In the genomic region with DNA sequence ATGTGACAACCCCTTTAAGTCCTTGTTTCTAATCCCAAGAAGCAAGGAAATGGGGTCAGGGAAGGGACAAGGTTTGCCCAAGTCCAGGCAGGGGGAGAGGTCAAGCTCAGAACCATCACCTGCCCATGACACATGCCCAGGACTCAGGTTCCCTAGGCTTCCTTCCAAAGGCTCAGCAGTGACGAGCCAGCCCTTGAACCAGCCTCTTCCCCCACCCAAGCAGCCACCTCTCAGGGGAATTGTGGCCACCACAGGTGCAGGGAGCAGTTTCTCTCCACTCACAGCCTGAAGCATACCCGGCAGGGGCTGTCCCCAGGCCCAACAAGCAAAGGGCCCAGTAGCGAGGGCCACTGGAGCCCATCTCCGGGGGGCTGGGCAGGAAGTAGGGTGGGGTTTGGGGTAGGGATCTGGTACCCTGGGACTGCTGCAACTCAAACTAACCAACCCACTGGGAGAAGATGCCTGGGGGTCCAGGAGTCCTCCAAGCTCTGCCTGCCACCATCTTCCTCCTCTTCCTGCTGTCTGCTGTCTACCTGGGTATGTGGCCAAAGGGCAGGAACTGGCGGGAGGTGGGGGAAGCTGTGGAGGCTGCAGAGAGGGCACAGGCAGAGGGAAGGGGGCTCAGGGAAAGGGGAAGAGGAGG, we compare ENCODE assay signal across 10 cellular contexts. TPM values are rescaled to one million over a fixed set of nuclear protein-coding genes. Genes with fewer than 3 reads are reported as not detected.
DNase-seq lines count a peak whose midpoint lies in the region; ATAC-seq, FAIRE-seq and TF ChIP-seq lines count a peak whose summit lies in the region.
"Had no signal": no experiment of that assay in that cellular context is flagged by ENCODE, and none has a peak within 500 bp of the region (broad histone marks: within the 10 kb centered on the region; RNA-seq: fewer than 3 reads in every experiment).

A gene (plus strand): TSS at position 433 of the 643 bp plus-strand sequence. CDS start 26 bp downstream, at position 459.

- peaks cover 17% of the 10 kb centered on the region for H4K20me1 ChIP-seq in neural progenitor cell (ENCODE audit: low read depth)

- H3K36me3 ChIP-seq in mucosa of rectum (ENCODE audit: control insufficient read depth in 2 of 2, insufficient read depth in 2 of 2, low read length in 2 of 2): peaks cover 1% of the 10 kb centered on the region in 2 donors
- no peaks in the 10 kb centered on the region for H3K36me3 ChIP-seq in neural progenitor cell
- peaks cover 5% of the 10 kb centered on the region for H3K36me3 ChIP-seq in BE2C

- H3K4me3 ChIP-seq in mucosa of rectum (ENCODE audit: low read length in 2 of 2): peak within 1 kb of the TSS in 1 of 2 donors; percentile 64
- no peak within 1 kb of the TSS for H3K4me3 ChIP-seq in neural progenitor cell
- no peak within 1 kb of the TSS for H3K4me3 ChIP-seq in BE2C (ENCODE audit: low read depth, low read length)

- no peak within 1 kb of the TSS for H3K27ac Mint-ChIP-seq in neural progenitor cell

- H3F3A ChIP-seq in neural progenitor cell (ENCODE audit: low read depth): peaks cover 18% of the 10 kb centered on the region

- no peak within 1 kb of the TSS for H2AFZ ChIP-seq in neural progenitor cell (replicated peaks)

- no peaks in the 10 kb centered on the region for H3K9me3 Mint-ChIP-seq in neural progenitor cell

- no peaks in the 10 kb centered on the region for H3K36me3 Mint-ChIP-seq in neural progenitor cell

- peaks cover 18% of the 10 kb centered on the region for H3K27me3 Mint-ChIP-seq in neural progenitor cell (ENCODE audit: insufficient read depth, low read depth)

- no peak within 1 kb of the TSS for H3K4me3 Mint-ChIP-seq in neural progenitor cell

- H3K79me2 ChIP-seq in neural progenitor cell (ENCODE audit: low read depth): no peaks in the 10 kb centered on the region

- peaks cover 3 to 21% of the 10 kb centered on the region in 2 donors for H3K4me1 ChIP-seq in mucosa of rectum (ENCODE audit: control insufficient read depth in 2 of 2, insufficient read depth in 2 of 2, low read length in 2 of 2)
- no peaks in the 10 kb centered on the region for H3K4me1 ChIP-seq in neural progenitor cell
- no peaks in the 10 kb centered on the region for H3K4me1 ChIP-seq in BE2C

- peak; percentile 60 for DNase-seq in GM18507 (ENCODE audit: extremely low spot score, insufficient read length, low read depth)
- DNase-seq in stimulated activated CD4-positive, alpha-beta T cell treated with anti-CD3 and anti-CD28 coated beads, Interleukin-1b, Interleukin-23, amount 100 ng/mL, for 48 hours: no peak
- no peak for DNase-seq in stimulated activated CD4-positive, alpha-beta T cell treated with anti-CD3 and anti-CD28 coated beads, Interleukin-4, amount 100 ng/mL, for 4 hours
- DNase-seq in neural progenitor cell (ENCODE audit: low spot score): no peak
- no peak for DNase-seq in BE2C

- H3K27me3 ChIP-seq in mucosa of rectum (ENCODE audit: control insufficient read depth in 2 of 2, insufficient read depth in 2 of 2, low read length in 2 of 2) (no peaks in the 10 kb centered on the region), neural progenitor cell (peaks cover 35% of the 10 kb centered on the region), BE2C (peaks cover 4% of the 10 kb centered on the region; the same call in 1 of the 2 replicates)

- H3K9ac ChIP-seq in mucosa of rectum (ENCODE audit: low read depth in 1 of 2, low read length in 2 of 2) (peak within 1 kb of the TSS in 1 of 2 donors; percentile 56), neural progenitor cell (no peak within 1 kb of the TSS)

- no peak within 1 kb of the TSS for H3K4me2 ChIP-seq in neural progenitor cell

- H3K9me3 ChIP-seq in mucosa of rectum (ENCODE audit: control insufficient read depth in 2 of 2, low read length in 2 of 2) (no peaks in the 10 kb centered on the region), neural progenitor cell (ENCODE audit: low read depth) (no peaks in the 10 kb centered on the region), BE2C (no peaks in the 10 kb centered on the region)

- H3K4me1 Mint-ChIP-seq in neural progenitor cell: no peaks in the 10 kb centered on the region

- ATAC-seq in GM21381 (IDR thresholded peaks at IDR 0.05; ENCODE audit: unreplicated experiment): peak; percentile 61
- ATAC-seq in HG03575 (IDR thresholded peaks at IDR 0.05; ENCODE audit: extremely low read depth, insufficient number of reproducible peaks, low FRiP score, unreplicated experiment): peak; percentile 31

- peak; percentile 99 for FAIRE-seq in GM18507 (lab: Jason Lieb, UNC)
- FAIRE-seq: colon had no signal

- TF ChIP-seq CTCF in neural progenitor cell (IDR thresholded peaks at IDR 0.05): no peak
- no peak for TF ChIP-seq CTCF in BE2C (IDR thresholded peaks at IDR 0.05; ENCODE audit: low read depth, low read length)

- H3K27ac ChIP-seq in mucosa of rectum (ENCODE audit: low read depth in 2 of 2, low read length in 2 of 2) (peak within 1 kb of the TSS; percentile 34 to 79), neural progenitor cell (no peak within 1 kb of the TSS)

RNA-seq across cellular contexts. Expression of the gene that starts here (rescaled TPM):
- total RNA-seq in neural progenitor cell (ENCODE audit: low replicate concordance): 0.11 and 0.25 TPM in 2 replicates
- polyA plus RNA-seq in BE2C (2012; ENCODE audit: insufficient read depth, insufficient read length, low read depth): not detected
- total RNA-seq: NCI-H460 had no signal
